Comparison of ENCODE assay signal across 28 cellular contexts in the genomic region with DNA sequence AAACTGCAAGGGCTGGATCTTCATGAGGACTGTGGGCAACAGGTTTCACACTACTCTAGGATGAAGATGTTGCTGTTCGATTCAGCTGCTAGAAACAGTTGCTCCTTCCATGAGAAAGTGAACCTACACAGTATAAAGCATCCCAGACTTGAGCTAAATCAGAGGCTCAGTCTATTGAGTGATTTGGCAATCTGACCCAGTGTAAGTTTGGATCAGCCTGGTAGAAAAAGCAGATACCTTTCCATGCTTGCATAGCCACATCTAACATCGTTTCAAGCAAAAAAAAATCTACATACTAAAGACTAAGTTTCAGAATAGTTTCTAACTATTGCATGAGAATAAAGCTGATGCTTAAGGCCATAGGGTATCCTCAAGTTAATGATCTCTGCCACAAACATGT.
"Had no signal": no experiment of that assay in that cellular context is flagged by ENCODE, and none has a peak within 500 bp of the region (broad histone marks: within the 10 kb centered on the region; RNA-seq: fewer than 3 reads in every experiment).

No MANE protein-coding gene starts in this region.

- H3K27me3 ChIP-seq: body of pancreas, neural progenitor cell, sigmoid colon, vagina had no signal

- H3K27me3 Mint-ChIP-seq: activated B cell treated with CpG ODN at 0.5 μM for 24 hours; activated naive CD8-positive, alpha-beta T cell treated with anti-CD3 and anti-CD28 coated beads, Interleukin-2, amount 10 ng/mL, durations not matched to agents 7 days and 5 days; dendritic cell treated with granulocyte-macrophage colony-stimulating factor and Interleukin-4, amounts not matched to agents 40 ng/mL and 50 ng/mL, for 4 days; naive B cell; stimulated activated naive B cell treated with anti-CD40 and anti-IgM and Interleukin-4, amounts not matched to agents 10 μg/mL and 1 μg/mL and 100 μg/mL, for 72 hours; type B pancreatic cell had no signal

- H3K27ac Mint-ChIP-seq: activated B cell treated with CpG ODN at 0.5 μM for 24 hours; activated naive CD8-positive, alpha-beta T cell treated with anti-CD3 and anti-CD28 coated beads, Interleukin-2, amount 10 ng/mL, durations not matched to agents 7 days and 5 days; activated T-helper 2 cell treated with anti-CD3 and anti-CD28 coated beads, Interferon-gamma antibody, Interleukin-2, Interleukin-4, amounts not matched to agents 10 μg/mL and 5 μg/mL and 100 μg/mL, durations not matched to agents 14 hours and 24 hours and 36 hours; dendritic cell treated with granulocyte-macrophage colony-stimulating factor and Interleukin-4, amounts not matched to agents 40 ng/mL and 50 ng/mL, for 4 days; neural progenitor cell; type B pancreatic cell had no signal

- H3K4me2 ChIP-seq: neural progenitor cell, smooth muscle cell had no signal

- ATAC-seq: body of pancreas; left lobe of liver; lower lobe of right lung; stimulated activated naive B cell treated with anti-CD40 and anti-IgM and Interleukin-4, amounts not matched to agents 10 μg/mL and 1 μg/mL and 100 μg/mL, for 72 hours had no signal

- H3K36me3 ChIP-seq: neural progenitor cell, thoracic aorta, vagina had no signal

- H3K4me3 Mint-ChIP-seq: activated B cell treated with CpG ODN at 0.5 μM for 24 hours; activated naive CD8-positive, alpha-beta T cell treated with anti-CD3 and anti-CD28 coated beads, Interleukin-2, amount 10 ng/mL, durations not matched to agents 7 days and 5 days; dendritic cell treated with granulocyte-macrophage colony-stimulating factor and Interleukin-4, amounts not matched to agents 40 ng/mL and 50 ng/mL, for 4 days; neural progenitor cell; stimulated activated naive B cell treated with anti-CD40 and anti-IgM and Interleukin-4, amounts not matched to agents 10 μg/mL and 1 μg/mL and 100 μg/mL, for 72 hours; type B pancreatic cell had no signal

- DNase-seq: activated B cell treated with CpG ODN at 0.5 μM for 24 hours; activated CD4-positive, alpha-beta T cell treated with anti-CD3 and anti-CD28 coated beads for 4 hours; activated naive CD4-positive, alpha-beta T cell; activated naive CD8-positive, alpha-beta T cell treated with anti-CD3 and anti-CD28 coated beads, Interleukin-2, amount 10 ng/mL, durations not matched to agents 7 days and 5 days; amygdala; body of pancreas; caudate nucleus; effector CD4-positive, alpha-beta T cell; erythroblast; foreskin fibroblast; lower lobe of right lung; mesendoderm; naive B cell; posterior cingulate gyrus; sigmoid colon; stimulated activated CD4-positive, alpha-beta T cell treated with anti-CD3 and anti-CD28 coated beads, Interleukin-15, amount 100 ng/mL, for 24 hours; stimulated activated CD4-positive, alpha-beta T cell treated with anti-CD3 and anti-CD28 coated beads, Interleukin-2, amount 100 ng/mL, for 48 hours; stimulated activated CD8-positive, alpha-beta memory T cell treated with anti-CD3 and anti-CD28 coated beads, Interleukin-4, amount 100 ng/mL, for 48 hours; stimulated activated naive B cell treated with anti-CD40 and anti-IgM and Interleukin-4, amounts not matched to agents 10 μg/mL and 1 μg/mL and 100 μg/mL, for 72 hours; T1000 had no signal

- H3K27ac ChIP-seq: body of pancreas, lower lobe of right lung, neural progenitor cell, sigmoid colon, thoracic aorta, vagina had no signal

- H3K9me3 Mint-ChIP-seq: activated B cell treated with CpG ODN at 0.5 μM for 24 hours; activated naive CD8-positive, alpha-beta T cell treated with anti-CD3 and anti-CD28 coated beads, Interleukin-2, amount 10 ng/mL, durations not matched to agents 7 days and 5 days; activated T-helper 2 cell treated with anti-CD3 and anti-CD28 coated beads, Interferon-gamma antibody, Interleukin-2, Interleukin-4, amounts not matched to agents 10 μg/mL and 5 μg/mL and 100 μg/mL, durations not matched to agents 14 hours and 24 hours and 36 hours; dendritic cell treated with granulocyte-macrophage colony-stimulating factor and Interleukin-4, amounts not matched to agents 40 ng/mL and 50 ng/mL, for 4 days; naive B cell; neural progenitor cell; type B pancreatic cell had no signal

- H3K9me3 ChIP-seq: body of pancreas, lower lobe of right lung, sigmoid colon, thoracic aorta, vagina had no signal

- H3K4me3 ChIP-seq: body of pancreas, lower lobe of right lung, neural progenitor cell, sigmoid colon, smooth muscle cell, thoracic aorta, vagina had no signal
